Comparison of ENCODE assay signal across 15 cellular contexts in genomic region chrX:128698528-128698927, GRCh38.
"Had no signal": no experiment of that assay in that cellular context is flagged by ENCODE, and none has a peak within 500 bp of the region (broad histone marks: within the 10 kb centered on the region; RNA-seq: fewer than 3 reads in every experiment).

No MANE protein-coding gene starts in this region.

- H3K4me1 ChIP-seq: pancreas had no signal

- H3K36me3 ChIP-seq: pancreas had no signal

- H3K9me3 ChIP-seq: pancreas had no signal

- DNase-seq: activated B cell treated with CpG ODN at 0.5 μM for 24 hours; activated CD4-positive, alpha-beta T cell treated with anti-CD3 and anti-CD28 coated beads for 48 hours; activated CD8-positive, alpha-beta memory T cell treated with anti-CD3 and anti-CD28 coated beads, Interleukin-2, amount 50 U/mL, for 48 hours; activated CD8-positive, alpha-beta T cell treated with anti-CD3 and anti-CD28 coated beads, Interleukin-2, amount 10 ng/mL, durations not matched to agents 7 days and 5 days; activated gamma-delta T cell treated with Interleukin-2 at 50 U/mL for 16 hours; activated naive CD8-positive, alpha-beta T cell treated with anti-CD3 and anti-CD28 coated beads for 36 hours; activated T-cell treated with anti-CD3 and anti-CD28 coated beads, Interleukin-2, amount 50 U/mL, for 72 hours; cerebellar nuclear complex; dermis blood vessel endothelial cell; left colon; naive B cell; pancreas; stimulated activated CD4-positive, alpha-beta T cell treated with anti-CD3 and anti-CD28 coated beads, Interleukin-12 subunit alpha, Interleukin-12 subunit beta, amount 100 ng/mL, for 4 hours; stimulated activated CD4-positive, alpha-beta T cell treated with anti-CD3 and anti-CD28 coated beads, Interleukin-2, amount 100 ng/mL, for 24 hours had no signal

- H3K4me3 ChIP-seq: lung, pancreas had no signal

- H3K27ac ChIP-seq: pancreas had no signal
